Comparison of ENCODE assay signal across 8 cellular contexts in genomic region chr3:53170325-53171108, GRCh38. TPM values are rescaled to one million over a fixed set of nuclear protein-coding genes. Genes with fewer than 3 reads are reported as not detected.
DNase-seq lines count a peak whose midpoint lies in the region; ATAC-seq and FAIRE-seq lines count a peak whose summit lies in the region.

No MANE protein-coding gene starts in this region.

- no peak overlapping the region for H3K4me3 Mint-ChIP-seq in activated CD4-positive, alpha-beta T cell treated with anti-CD3 and anti-CD28 coated beads for 36 hours
- no peak overlapping the region for H3K4me3 Mint-ChIP-seq in central memory CD8-positive, alpha-beta T cell
- H3K4me3 Mint-ChIP-seq in stimulated activated naive CD8-positive, alpha-beta T cell treated with anti-CD3 and anti-CD28 coated beads, Interleukin-15, Interleukin-2, amounts not matched to agents 100 ng/mL and 50 ng/mL, for 24 hours: no peak overlapping the region

- H3K36me3 Mint-ChIP-seq in activated CD4-positive, alpha-beta T cell treated with anti-CD3 and anti-CD28 coated beads for 36 hours (ENCODE audit: low read depth): peaks cover 4% of the 10 kb centered on the region
- peaks cover 11% of the 10 kb centered on the region for H3K36me3 Mint-ChIP-seq in central memory CD8-positive, alpha-beta T cell (ENCODE audit: insufficient read depth)
- H3K36me3 Mint-ChIP-seq in stimulated activated naive CD8-positive, alpha-beta T cell treated with anti-CD3 and anti-CD28 coated beads, Interleukin-15, Interleukin-2, amounts not matched to agents 100 ng/mL and 50 ng/mL, for 24 hours (ENCODE audit: low read depth): peaks cover 4% of the 10 kb centered on the region

- CTCF ChIA-PET in activated CD4-positive, alpha-beta T cell treated with anti-CD3 and anti-CD28 coated beads for 36 hours (lab: Charles Lee): interaction anchor here (0.7 to 2.2 kb wide), 5 partner anchors 10 to 58 kb away, joined by 3 to 12 read pairs (median 3); no protein-coding TSS in a partner anchor

- FAIRE-seq in HTR-8/SVneo (lab: Jason Lieb, UNC): peak; percentile 80

- H3K27me3 Mint-ChIP-seq in activated CD4-positive, alpha-beta T cell treated with anti-CD3 and anti-CD28 coated beads for 36 hours: no peaks in the 10 kb centered on the region
- H3K27me3 Mint-ChIP-seq in central memory CD8-positive, alpha-beta T cell: no peaks in the 10 kb centered on the region
- no peaks in the 10 kb centered on the region for H3K27me3 Mint-ChIP-seq in stimulated activated naive CD8-positive, alpha-beta T cell treated with anti-CD3 and anti-CD28 coated beads, Interleukin-15, Interleukin-2, amounts not matched to agents 100 ng/mL and 50 ng/mL, for 24 hours

- intact Hi-C loops in activated CD4-positive, alpha-beta T cell treated with anti-CD3 and anti-CD28 coated beads for 36 hours (cut with DNase I, micrococcal nuclease): no loop called here

- no peak overlapping the region for H3K27ac Mint-ChIP-seq in activated CD4-positive, alpha-beta T cell treated with anti-CD3 and anti-CD28 coated beads for 36 hours
- peak overlapping the region; percentile 81 for H3K27ac Mint-ChIP-seq in central memory CD8-positive, alpha-beta T cell (ENCODE audit: low read depth)
- H3K27ac Mint-ChIP-seq in stimulated activated naive CD8-positive, alpha-beta T cell treated with anti-CD3 and anti-CD28 coated beads, Interleukin-15, Interleukin-2, amounts not matched to agents 100 ng/mL and 50 ng/mL, for 24 hours: peak overlapping the region; percentile 36

- peak; percentile 53 for DNase-seq in activated CD4-positive, alpha-beta T cell treated with anti-CD3 and anti-CD28 coated beads for 36 hours
- no peak for DNase-seq in activated CD4-positive, alpha-beta T cell treated with anti-CD3 and anti-CD28 coated beads for 4 hours
- no peak for DNase-seq in HTR-8/SVneo (ENCODE audit: insufficient read length, low spot score)
- no peak for DNase-seq in central memory CD8-positive, alpha-beta T cell (ENCODE audit: low spot score in 2 of 2)
- DNase-seq in islet precursor cell: no peak
- no peak for DNase-seq in middle frontal gyrus (ENCODE audit: extremely low spot score, low spot score)
- DNase-seq in inferior parietal cortex (ENCODE audit: extremely low spot score): no peak

- POLR2A ChIA-PET in activated CD4-positive, alpha-beta T cell treated with anti-CD3 and anti-CD28 coated beads for 36 hours (lab: Charles Lee): no interaction called here

- peak; percentile 75 for ATAC-seq in activated CD4-positive, alpha-beta T cell treated with anti-CD3 and anti-CD28 coated beads for 36 hours
- no peak for ATAC-seq in central memory CD8-positive, alpha-beta T cell (replicated peaks; ENCODE audit: extremely low read depth, poor library complexity, severe bottlenecking)

- H3K4me1 Mint-ChIP-seq in activated CD4-positive, alpha-beta T cell treated with anti-CD3 and anti-CD28 coated beads for 36 hours: peaks cover 26% of the 10 kb centered on the region
- H3K4me1 Mint-ChIP-seq in central memory CD8-positive, alpha-beta T cell: peaks cover 65% of the 10 kb centered on the region
- peaks cover 41% of the 10 kb centered on the region for H3K4me1 Mint-ChIP-seq in stimulated activated naive CD8-positive, alpha-beta T cell treated with anti-CD3 and anti-CD28 coated beads, Interleukin-15, Interleukin-2, amounts not matched to agents 100 ng/mL and 50 ng/mL, for 24 hours (ENCODE audit: low read depth)

- H3K9me3 Mint-ChIP-seq in activated CD4-positive, alpha-beta T cell treated with anti-CD3 and anti-CD28 coated beads for 36 hours (ENCODE audit: low read depth): no peaks in the 10 kb centered on the region
- no peaks in the 10 kb centered on the region for H3K9me3 Mint-ChIP-seq in central memory CD8-positive, alpha-beta T cell
- no peaks in the 10 kb centered on the region for H3K9me3 Mint-ChIP-seq in stimulated activated naive CD8-positive, alpha-beta T cell treated with anti-CD3 and anti-CD28 coated beads, Interleukin-15, Interleukin-2, amounts not matched to agents 100 ng/mL and 50 ng/mL, for 24 hours

RNA-seq across cellular contexts. Expression of gene PRKCD, which starts 9.5 kb away (rescaled TPM):
- 10 to 100 TPM; 22.0 to 26.5 TPM for total RNA-seq in activated CD4-positive, alpha-beta T cell treated with anti-CD3 and anti-CD28 coated beads for 36 hours

RNA-seq across cellular contexts. Expression of gene RFT1, which starts 40.3 kb away (rescaled TPM):
- total RNA-seq in activated CD4-positive, alpha-beta T cell treated with anti-CD3 and anti-CD28 coated beads for 36 hours: 10 to 100 TPM; 39.8 to 49.0 TPM
